ENCODE assay signal across 1 cellular context in the genomic region with DNA sequence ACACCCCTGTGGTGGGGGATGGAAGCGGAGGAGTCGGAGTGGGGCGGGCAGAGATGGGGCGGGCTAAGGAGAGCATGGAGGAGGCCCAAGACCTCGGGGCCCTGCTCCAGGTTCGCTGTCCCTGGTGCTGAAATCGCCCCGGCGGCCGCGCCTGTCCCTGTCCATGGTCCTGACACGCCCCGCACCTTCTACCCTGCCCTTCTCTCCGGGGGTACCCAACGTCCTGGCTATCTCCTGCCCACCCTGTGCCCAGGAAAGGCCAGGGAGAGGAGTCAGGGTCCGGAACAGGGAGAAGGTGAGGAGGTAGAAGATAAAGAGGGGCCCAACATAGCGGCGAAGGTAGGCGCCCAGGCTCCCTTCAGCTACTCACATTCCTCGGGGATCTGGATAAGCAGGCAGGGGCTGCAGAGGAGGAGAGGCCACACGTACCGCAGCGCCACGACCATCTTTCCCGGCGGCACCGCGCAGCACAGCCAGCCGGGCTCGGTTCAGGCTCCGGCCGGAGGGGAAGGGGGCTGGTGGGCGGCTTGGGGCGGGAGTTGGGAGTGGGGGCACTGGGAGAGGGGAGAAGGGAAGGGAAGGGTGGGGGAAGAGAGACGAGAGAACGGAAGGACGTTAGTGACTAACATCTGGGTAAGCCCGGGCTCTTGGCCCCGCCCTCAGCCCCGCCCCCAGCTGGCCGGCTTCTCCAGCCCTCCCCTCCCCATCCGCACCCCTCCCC.
TF ChIP-seq lines count a peak whose summit lies in the region.

No MANE protein-coding gene starts in this region.

TF ChIP-seq in HepG2, 621 proteins besides CTCF, POLR2A, EP300 and RAD21 (continued from another document and continues in another):
- TF ChIP-seq, protein P1, sequence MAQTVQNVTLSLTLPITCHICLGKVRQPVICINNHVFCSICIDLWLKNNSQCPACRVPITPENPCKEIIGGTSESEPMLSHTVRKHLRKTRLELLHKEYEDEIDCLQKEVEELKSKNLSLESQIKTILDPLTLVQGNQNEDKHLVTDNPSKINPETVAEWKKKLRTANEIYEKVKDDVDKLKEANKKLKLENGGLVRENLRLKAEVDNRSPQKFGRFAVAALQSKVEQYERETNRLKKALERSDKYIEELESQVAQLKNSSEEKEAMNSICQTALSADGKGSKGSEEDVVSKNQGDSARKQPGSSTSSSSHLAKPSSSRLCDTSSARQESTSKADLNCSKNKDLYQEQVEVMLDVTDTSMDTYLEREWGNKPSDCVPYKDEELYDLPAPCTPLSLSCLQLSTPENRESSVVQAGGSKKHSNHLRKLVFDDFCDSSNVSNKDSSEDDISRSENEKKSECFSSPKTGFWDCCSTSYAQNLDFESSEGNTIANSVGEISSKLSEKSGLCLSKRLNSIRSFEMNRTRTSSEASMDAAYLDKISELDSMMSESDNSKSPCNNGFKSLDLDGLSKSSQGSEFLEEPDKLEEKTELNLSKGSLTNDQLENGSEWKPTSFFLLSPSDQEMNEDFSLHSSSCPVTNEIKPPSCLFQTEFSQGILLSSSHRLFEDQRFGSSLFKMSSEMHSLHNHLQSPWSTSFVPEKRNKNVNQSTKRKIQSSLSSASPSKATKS (CRISPR knock-in tag; IDR thresholded peaks at IDR 0.05) = peak; percentile 99
- TF ChIP-seq, protein P2, sequence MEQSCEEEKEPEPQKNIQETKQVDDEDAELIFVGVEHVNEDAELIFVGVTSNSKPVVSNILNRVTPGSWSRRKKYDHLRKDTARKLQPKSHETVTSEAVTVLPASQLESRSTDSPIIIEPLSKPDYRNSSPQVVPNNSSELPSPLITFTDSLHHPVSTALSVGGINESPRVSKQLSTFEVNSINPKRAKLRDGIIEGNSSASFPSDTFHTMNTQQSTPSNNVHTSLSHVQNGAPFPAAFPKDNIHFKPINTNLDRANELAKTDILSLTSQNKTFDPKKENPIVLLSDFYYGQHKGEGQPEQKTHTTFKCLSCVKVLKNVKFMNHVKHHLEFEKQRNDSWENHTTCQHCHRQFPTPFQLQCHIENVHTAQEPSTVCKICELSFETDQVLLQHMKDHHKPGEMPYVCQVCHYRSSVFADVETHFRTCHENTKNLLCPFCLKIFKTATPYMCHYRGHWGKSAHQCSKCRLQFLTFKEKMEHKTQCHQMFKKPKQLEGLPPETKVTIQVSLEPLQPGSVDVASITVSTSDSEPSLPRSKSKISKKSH (CRISPR knock-in tag; IDR thresholded peaks at IDR 0.05; ENCODE audit: borderline replicate concordance) = peak; percentile 100
- TF ChIP-seq REPIN1 (CRISPR knock-in tag; IDR thresholded peaks at IDR 0.05; ENCODE audit: borderline replicate concordance, low read depth) (peak; percentile 94), NR2F2 (IDR thresholded peaks at IDR 0.05; ENCODE audit: borderline replicate concordance, low read depth) (no peak), ZNF746 (CRISPR knock-in tag; IDR thresholded peaks at IDR 0.05) (peak; percentile 97), ZNF629 (CRISPR knock-in tag; conservative IDR thresholded peaks at IDR 0.05) (peak; percentile 79), ZBTB7B (CRISPR knock-in tag; IDR thresholded peaks at IDR 0.05) (peak; percentile 98), TAF15 (IDR thresholded peaks at IDR 0.05; ENCODE audit: low read depth, low read length, poor library complexity, severe bottlenecking) (no peak), ZNF431 (CRISPR knock-in tag; IDR thresholded peaks at IDR 0.05; ENCODE audit: borderline replicate concordance, low read depth) (peak; percentile 100), ZNF253 (CRISPR knock-in tag; IDR thresholded peaks at IDR 0.05; ENCODE audit: borderline replicate concordance) (peak; percentile 99), HIVEP1 (CRISPR knock-in tag; IDR thresholded peaks at IDR 0.05) (peak; percentile 91), TRIM22 (IDR thresholded peaks at IDR 0.05) (no peak), ZNF446 (CRISPR knock-in tag; IDR thresholded peaks at IDR 0.05) (peak; percentile 100), SMARCE1 (IDR thresholded peaks at IDR 0.05; ENCODE audit: borderline replicate concordance) (no peak), ZNF264 (CRISPR knock-in tag; IDR thresholded peaks at IDR 0.05) (peak; percentile 99), ZBED4 (CRISPR knock-in tag; IDR thresholded peaks at IDR 0.05; ENCODE audit: borderline replicate concordance) (peak; percentile 99), ZNF572 (CRISPR knock-in tag; IDR thresholded peaks at IDR 0.05) (no peak), THRA (CRISPR knock-in tag; IDR thresholded peaks at IDR 0.05; ENCODE audit: borderline replicate concordance) (peak; percentile 99), NFRKB (IDR thresholded peaks at IDR 0.05) (no peak), MED8 (CRISPR knock-in tag; IDR thresholded peaks at IDR 0.05; ENCODE audit: insufficient replicate concordance) (no peak), ZNF12 (CRISPR knock-in tag; IDR thresholded peaks at IDR 0.05) (peak; percentile 98), IRF2 (CRISPR knock-in tag; IDR thresholded peaks at IDR 0.05) (peak; percentile 97), ZNF232 (CRISPR knock-in tag; IDR thresholded peaks at IDR 0.05; ENCODE audit: borderline replicate concordance) (peak; percentile 100), SOX5 (CRISPR knock-in tag; IDR thresholded peaks at IDR 0.05; ENCODE audit: borderline replicate concordance) (peak; percentile 86), BRD4 (CRISPR knock-in tag; IDR thresholded peaks at IDR 0.05) (peak; percentile 69; the same call in 1 of the 2 replicates), XRCC5 (optimal IDR thresholded peaks at IDR 0.05; ENCODE audit: low read length) (peak; percentile 29), MED13 (CRISPR knock-in tag; IDR thresholded peaks at IDR 0.05) (peak; percentile 99), ZNF710 (CRISPR knock-in tag; IDR thresholded peaks at IDR 0.05; ENCODE audit: borderline replicate concordance) (peak; percentile 97), ZNF777 (CRISPR knock-in tag; IDR thresholded peaks at IDR 0.05) (peak; percentile 93), EED (CRISPR knock-in tag; IDR thresholded peaks at IDR 0.05) (peak; percentile 99), ZNF616 (CRISPR knock-in tag; IDR thresholded peaks at IDR 0.05; ENCODE audit: low read depth) (peak; percentile 99), ZNF549 (CRISPR knock-in tag; IDR thresholded peaks at IDR 0.05) (peak; percentile 96), ZNF816 (CRISPR knock-in tag; IDR thresholded peaks at IDR 0.05; ENCODE audit: borderline replicate concordance) (peak; percentile 99), FOXP1 (IDR thresholded peaks at IDR 0.05) (no peak), FOXP1 (CRISPR knock-in tag; IDR thresholded peaks at IDR 0.05) (peak; percentile 82), CENPX (CRISPR knock-in tag; IDR thresholded peaks at IDR 0.05) (peak; percentile 87; the same call in 1 of the 2 replicates), ZNF460 (CRISPR knock-in tag; IDR thresholded peaks at IDR 0.05; ENCODE audit: borderline replicate concordance) (0 out of 2 replicates have a peak, but pooled peaks have one; percentile 22), SMC3 (IDR thresholded peaks at IDR 0.05; ENCODE audit: low read length) (no peak)
- TF ChIP-seq, protein P3, sequence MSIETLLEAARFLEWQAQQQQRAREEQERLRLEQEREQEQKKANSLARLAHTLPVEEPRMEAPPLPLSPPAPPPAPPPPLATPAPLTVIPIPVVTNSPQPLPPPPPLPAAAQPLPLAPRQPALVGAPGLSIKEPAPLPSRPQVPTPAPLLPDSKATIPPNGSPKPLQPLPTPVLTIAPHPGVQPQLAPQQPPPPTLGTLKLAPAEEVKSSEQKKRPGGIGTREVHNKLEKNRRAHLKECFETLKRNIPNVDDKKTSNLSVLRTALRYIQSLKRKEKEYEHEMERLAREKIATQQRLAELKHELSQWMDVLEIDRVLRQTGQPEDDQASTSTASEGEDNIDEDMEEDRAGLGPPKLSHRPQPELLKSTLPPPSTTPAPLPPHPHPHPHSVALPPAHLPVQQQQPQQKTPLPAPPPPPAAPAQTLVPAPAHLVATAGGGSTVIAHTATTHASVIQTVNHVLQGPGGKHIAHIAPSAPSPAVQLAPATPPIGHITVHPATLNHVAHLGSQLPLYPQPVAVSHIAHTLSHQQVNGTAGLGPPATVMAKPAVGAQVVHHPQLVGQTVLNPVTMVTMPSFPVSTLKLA (IDR thresholded peaks at IDR 0.05) = no peak
- TF ChIP-seq, protein P4, sequence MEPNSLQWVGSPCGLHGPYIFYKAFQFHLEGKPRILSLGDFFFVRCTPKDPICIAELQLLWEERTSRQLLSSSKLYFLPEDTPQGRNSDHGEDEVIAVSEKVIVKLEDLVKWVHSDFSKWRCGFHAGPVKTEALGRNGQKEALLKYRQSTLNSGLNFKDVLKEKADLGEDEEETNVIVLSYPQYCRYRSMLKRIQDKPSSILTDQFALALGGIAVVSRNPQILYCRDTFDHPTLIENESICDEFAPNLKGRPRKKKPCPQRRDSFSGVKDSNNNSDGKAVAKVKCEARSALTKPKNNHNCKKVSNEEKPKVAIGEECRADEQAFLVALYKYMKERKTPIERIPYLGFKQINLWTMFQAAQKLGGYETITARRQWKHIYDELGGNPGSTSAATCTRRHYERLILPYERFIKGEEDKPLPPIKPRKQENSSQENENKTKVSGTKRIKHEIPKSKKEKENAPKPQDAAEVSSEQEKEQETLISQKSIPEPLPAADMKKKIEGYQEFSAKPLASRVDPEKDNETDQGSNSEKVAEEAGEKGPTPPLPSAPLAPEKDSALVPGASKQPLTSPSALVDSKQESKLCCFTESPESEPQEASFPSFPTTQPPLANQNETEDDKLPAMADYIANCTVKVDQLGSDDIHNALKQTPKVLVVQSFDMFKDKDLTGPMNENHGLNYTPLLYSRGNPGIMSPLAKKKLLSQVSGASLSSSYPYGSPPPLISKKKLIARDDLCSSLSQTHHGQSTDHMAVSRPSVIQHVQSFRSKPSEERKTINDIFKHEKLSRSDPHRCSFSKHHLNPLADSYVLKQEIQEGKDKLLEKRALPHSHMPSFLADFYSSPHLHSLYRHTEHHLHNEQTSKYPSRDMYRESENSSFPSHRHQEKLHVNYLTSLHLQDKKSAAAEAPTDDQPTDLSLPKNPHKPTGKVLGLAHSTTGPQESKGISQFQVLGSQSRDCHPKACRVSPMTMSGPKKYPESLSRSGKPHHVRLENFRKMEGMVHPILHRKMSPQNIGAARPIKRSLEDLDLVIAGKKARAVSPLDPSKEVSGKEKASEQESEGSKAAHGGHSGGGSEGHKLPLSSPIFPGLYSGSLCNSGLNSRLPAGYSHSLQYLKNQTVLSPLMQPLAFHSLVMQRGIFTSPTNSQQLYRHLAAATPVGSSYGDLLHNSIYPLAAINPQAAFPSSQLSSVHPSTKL (CRISPR knock-in tag; IDR thresholded peaks at IDR 0.05) = peak; percentile 93
